Comparison of ENCODE assay signal across 1 cellular context in genomic region chr16:1351215-1351581, GRCh38.
TF ChIP-seq lines count a peak whose summit lies in the region.

No MANE protein-coding gene starts in this region.

TF ChIP-seq in SK-N-SH treated with all-trans-retinoic acid at 6 μM for 48 hours, 23 proteins besides CTCF, POLR2A, EP300 and RAD21 (continued from another document):
- no peak for TF ChIP-seq ZC3H10 (CRISPR knock-in tag; IDR thresholded peaks at IDR 0.05)
- no peak for TF ChIP-seq ZNF565 (CRISPR knock-in tag; conservative IDR thresholded peaks at IDR 0.05; ENCODE audit: low read depth)
- no peak for TF ChIP-seq BACH2 (CRISPR knock-in tag; IDR thresholded peaks at IDR 0.05; ENCODE audit: borderline replicate concordance)
- TF ChIP-seq ZNF70 (CRISPR knock-in tag; IDR thresholded peaks at IDR 0.05) = no peak
